1 cellular context compared by ENCODE assay signal in the genomic region with DNA sequence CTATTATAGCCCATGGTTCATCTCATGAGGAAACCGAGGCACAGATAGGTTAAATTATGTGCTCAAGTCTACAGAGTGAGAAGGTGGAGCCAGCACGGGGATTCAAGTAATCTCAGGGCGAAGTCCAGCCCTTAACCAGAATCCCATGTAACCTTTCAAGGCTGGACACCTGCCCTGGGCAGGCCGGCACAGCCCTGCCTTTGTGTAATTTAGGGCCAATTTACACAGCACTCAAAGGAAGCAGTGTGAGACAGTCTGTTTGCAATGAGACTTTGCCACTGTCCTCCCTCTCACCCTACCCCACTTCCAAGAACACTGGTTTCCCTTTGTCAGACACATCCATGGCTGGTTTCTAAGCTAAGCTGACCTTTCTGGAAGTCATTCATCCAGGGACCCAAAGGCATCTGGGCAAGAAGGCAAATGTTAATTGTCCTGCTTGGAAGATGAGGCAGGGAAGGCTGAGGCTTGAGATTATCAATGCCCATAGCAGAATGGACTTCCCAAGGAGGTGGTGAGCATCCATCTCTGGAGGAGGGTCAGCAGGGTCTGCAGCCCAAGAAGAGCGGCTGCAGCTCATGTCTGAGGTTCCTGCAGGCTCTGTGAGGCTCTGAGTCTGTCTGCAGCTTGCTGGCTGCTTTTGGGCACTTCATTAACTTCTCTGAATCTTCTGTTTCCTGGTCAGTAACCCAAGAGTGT.
TF ChIP-seq lines count a peak whose summit lies in the region.

No MANE protein-coding gene starts in this region.

TF ChIP-seq in HepG2, 621 proteins besides CTCF, POLR2A, EP300 and RAD21 (continued from another document and continues in another):
- TF ChIP-seq SKIL (CRISPR knock-in tag; IDR thresholded peaks at IDR 0.05; ENCODE audit: borderline replicate concordance) = peak; percentile 87
- TF ChIP-seq MAFF (IDR thresholded peaks at IDR 0.05; ENCODE audit: low read depth, low read length) = no peak
- peak; percentile 35; the same call in 1 of the 2 replicates for TF ChIP-seq ZBTB38 (CRISPR knock-in tag; IDR thresholded peaks at IDR 0.05)
- TF ChIP-seq ZNF761 (CRISPR knock-in tag; conservative IDR thresholded peaks at IDR 0.05) = 0 out of 2 replicates have a peak, but pooled peaks have one; percentile 37
- peak; percentile 91 for TF ChIP-seq HDAC2 (CRISPR knock-in tag; IDR thresholded peaks at IDR 0.05)
- TF ChIP-seq, protein P1, sequence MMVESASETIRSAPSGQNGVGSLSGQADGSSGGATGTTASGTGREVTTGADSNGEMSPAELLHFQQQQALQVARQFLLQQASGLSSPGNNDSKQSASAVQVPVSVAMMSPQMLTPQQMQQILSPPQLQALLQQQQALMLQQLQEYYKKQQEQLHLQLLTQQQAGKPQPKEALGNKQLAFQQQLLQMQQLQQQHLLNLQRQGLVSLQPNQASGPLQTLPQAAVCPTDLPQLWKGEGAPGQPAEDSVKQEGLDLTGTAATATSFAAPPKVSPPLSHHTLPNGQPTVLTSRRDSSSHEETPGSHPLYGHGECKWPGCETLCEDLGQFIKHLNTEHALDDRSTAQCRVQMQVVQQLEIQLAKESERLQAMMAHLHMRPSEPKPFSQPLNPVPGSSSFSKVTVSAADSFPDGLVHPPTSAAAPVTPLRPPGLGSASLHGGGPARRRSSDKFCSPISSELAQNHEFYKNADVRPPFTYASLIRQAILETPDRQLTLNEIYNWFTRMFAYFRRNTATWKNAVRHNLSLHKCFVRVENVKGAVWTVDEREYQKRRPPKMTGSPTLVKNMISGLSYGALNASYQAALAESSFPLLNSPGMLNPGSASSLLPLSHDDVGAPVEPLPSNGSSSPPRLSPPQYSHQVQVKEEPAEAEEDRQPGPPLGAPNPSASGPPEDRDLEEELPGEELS (CRISPR knock-in tag; IDR thresholded peaks at IDR 0.05) = peak; percentile 67
- TF ChIP-seq ZNF556 (CRISPR knock-in tag; IDR thresholded peaks at IDR 0.05; ENCODE audit: borderline replicate concordance) = peak; percentile 86; the same call in 1 of the 2 replicates
- TF ChIP-seq MED13 (CRISPR knock-in tag; IDR thresholded peaks at IDR 0.05) = peak; percentile 89
- 0 out of 2 replicates have a peak, but pooled peaks have one; percentile 22 for TF ChIP-seq JUN (CRISPR knock-in tag; IDR thresholded peaks at IDR 0.05)
- TF ChIP-seq ZKSCAN8 (CRISPR knock-in tag; IDR thresholded peaks at IDR 0.05; ENCODE audit: borderline replicate concordance) = 0 out of 2 replicates have a peak, but pooled peaks have one; percentile 56
- TF ChIP-seq SPEN (CRISPR knock-in tag; IDR thresholded peaks at IDR 0.05; ENCODE audit: low read depth) = peak; percentile 32; the same call in 1 of the 2 replicates
- no peak for TF ChIP-seq ZNF256 (CRISPR knock-in tag; conservative IDR thresholded peaks at IDR 0.05)
- TF ChIP-seq ZSCAN29 (CRISPR knock-in tag; conservative IDR thresholded peaks at IDR 0.05) = 0 out of 2 replicates have a peak, but pooled peaks have one; percentile 32
- TF ChIP-seq KAT2B (IDR thresholded peaks at IDR 0.05; ENCODE audit: borderline replicate concordance, low read depth, low read length) = no peak
- TF ChIP-seq FOXA3 (CRISPR knock-in tag; IDR thresholded peaks at IDR 0.05) = peak; percentile 84
- TF ChIP-seq, protein P2, sequence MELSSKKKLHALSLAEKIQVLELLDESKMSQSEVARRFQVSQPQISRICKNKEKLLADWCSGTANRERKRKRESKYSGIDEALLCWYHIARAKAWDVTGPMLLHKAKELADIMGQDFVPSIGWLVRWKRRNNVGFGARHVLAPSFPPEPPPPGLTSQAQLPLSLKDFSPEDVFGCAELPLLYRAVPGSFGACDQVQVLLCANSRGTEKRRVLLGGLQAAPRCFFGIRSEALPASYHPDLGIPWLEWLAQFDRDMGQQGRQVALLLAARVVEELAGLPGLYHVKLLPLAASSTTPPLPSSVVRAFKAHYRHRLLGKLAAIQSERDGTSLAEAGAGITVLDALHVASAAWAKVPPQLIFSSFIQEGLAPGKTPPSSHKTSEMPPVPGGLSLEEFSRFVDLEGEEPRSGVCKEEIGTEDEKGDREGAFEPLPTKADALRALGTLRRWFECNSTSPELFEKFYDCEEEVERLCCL (CRISPR knock-in tag; IDR thresholded peaks at IDR 0.05; ENCODE audit: borderline replicate concordance) = no peak
- peak; percentile 45; the same call in 1 of the 2 replicates for TF ChIP-seq TCF7 (IDR thresholded peaks at IDR 0.05; ENCODE audit: low read depth)
- TF ChIP-seq JUND (CRISPR knock-in tag; IDR thresholded peaks at IDR 0.05) = no peak
- no peak; the same call in 1 of the 2 replicates for TF ChIP-seq ATF1 (CRISPR knock-in tag; IDR thresholded peaks at IDR 0.05)
- TF ChIP-seq RARA (CRISPR knock-in tag; IDR thresholded peaks at IDR 0.05) = peak; percentile 87
- TF ChIP-seq DMAP1 (CRISPR knock-in tag; IDR thresholded peaks at IDR 0.05) = peak; percentile 65; the same call in 1 of the 2 replicates
- TF ChIP-seq, protein P3, sequence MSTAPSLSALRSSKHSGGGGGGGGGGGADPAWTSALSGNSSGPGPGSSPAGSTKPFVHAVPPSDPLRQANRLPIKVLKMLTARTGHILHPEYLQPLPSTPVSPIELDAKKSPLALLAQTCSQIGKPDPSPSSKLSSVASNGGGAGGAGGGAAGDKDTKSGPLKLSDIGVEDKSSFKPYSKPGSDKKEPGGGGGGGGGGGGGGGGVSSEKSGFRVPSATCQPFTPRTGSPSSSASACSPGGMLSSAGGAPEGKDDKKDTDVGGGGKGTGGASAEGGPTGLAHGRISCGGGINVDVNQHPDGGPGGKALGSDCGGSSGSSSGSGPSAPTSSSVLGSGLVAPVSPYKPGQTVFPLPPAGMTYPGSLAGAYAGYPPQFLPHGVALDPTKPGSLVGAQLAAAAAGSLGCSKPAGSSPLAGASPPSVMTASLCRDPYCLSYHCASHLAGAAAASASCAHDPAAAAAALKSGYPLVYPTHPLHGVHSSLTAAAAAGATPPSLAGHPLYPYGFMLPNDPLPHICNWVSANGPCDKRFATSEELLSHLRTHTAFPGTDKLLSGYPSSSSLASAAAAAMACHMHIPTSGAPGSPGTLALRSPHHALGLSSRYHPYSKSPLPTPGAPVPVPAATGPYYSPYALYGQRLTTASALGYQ (CRISPR knock-in tag; IDR thresholded peaks at IDR 0.05) = peak; percentile 74; the same call in 1 of the 2 replicates
- no peak for TF ChIP-seq NR1H2 (CRISPR knock-in tag; IDR thresholded peaks at IDR 0.05; ENCODE audit: borderline replicate concordance, low read depth)
- peak; percentile 56 for TF ChIP-seq ASH2L (IDR thresholded peaks at IDR 0.05; ENCODE audit: insufficient read length, low read depth, low read length)
- no peak for TF ChIP-seq MTF2 (CRISPR knock-in tag; IDR thresholded peaks at IDR 0.05; ENCODE audit: borderline replicate concordance)
- TF ChIP-seq HNF4G (IDR thresholded peaks at IDR 0.05; ENCODE audit: borderline replicate concordance, low read depth, low read length) = peak; percentile 86
- peak; percentile 82; the same call in 1 of the 2 replicates for TF ChIP-seq HNF4G (CRISPR knock-in tag; IDR thresholded peaks at IDR 0.05; ENCODE audit: borderline replicate concordance, low read depth)
- TF ChIP-seq PHF21A (CRISPR knock-in tag; IDR thresholded peaks at IDR 0.05) = peak; percentile 79
- TF ChIP-seq PRDM4 (CRISPR knock-in tag; IDR thresholded peaks at IDR 0.05; ENCODE audit: borderline replicate concordance) = no peak
- peak; percentile 90; the same call in 1 of the 2 replicates for TF ChIP-seq ZBTB3 (CRISPR knock-in tag; IDR thresholded peaks at IDR 0.05; ENCODE audit: borderline replicate concordance, low read depth)
- TF ChIP-seq, protein P4, sequence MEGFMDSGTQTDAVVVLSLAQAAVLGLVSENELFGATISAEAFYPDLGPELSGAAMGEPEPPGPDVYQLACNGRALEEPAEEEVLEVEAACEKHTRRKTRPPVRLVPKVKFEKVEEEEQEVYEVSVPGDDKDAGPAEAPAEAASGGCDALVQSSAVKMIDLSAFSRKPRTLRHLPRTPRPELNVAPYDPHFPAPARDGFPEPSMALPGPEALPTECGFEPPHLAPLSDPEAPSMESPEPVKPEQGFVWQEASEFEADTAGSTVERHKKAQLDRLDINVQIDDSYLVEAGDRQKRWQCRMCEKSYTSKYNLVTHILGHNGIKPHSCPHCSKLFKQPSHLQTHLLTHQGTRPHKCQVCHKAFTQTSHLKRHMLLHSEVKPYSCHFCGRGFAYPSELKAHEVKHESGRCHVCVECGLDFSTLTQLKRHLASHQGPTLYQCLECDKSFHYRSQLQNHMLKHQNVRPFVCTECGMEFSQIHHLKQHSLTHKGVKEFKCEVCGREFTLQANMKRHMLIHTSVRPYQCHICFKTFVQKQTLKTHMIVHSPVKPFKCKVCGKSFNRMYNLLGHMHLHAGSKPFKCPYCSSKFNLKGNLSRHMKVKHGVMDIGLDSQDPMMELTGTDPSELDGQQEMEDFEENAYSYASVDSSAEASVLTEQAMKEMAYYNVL (CRISPR knock-in tag; IDR thresholded peaks at IDR 0.05; ENCODE audit: borderline replicate concordance) = peak; percentile 91
- TF ChIP-seq TARDBP (CRISPR knock-in tag; IDR thresholded peaks at IDR 0.05) = 0 out of 2 replicates have a peak, but pooled peaks have one; percentile 38
- no peak for TF ChIP-seq ZNF431 (CRISPR knock-in tag; IDR thresholded peaks at IDR 0.05; ENCODE audit: borderline replicate concordance, low read depth)
- peak; percentile 67; the same call in 1 of the 2 replicates for TF ChIP-seq ZMYM3 (CRISPR knock-in tag; IDR thresholded peaks at IDR 0.05)
- TF ChIP-seq KLF11 (CRISPR knock-in tag; IDR thresholded peaks at IDR 0.05) = no peak
- no peak for TF ChIP-seq TRIM24 (CRISPR knock-in tag; IDR thresholded peaks at IDR 0.05)
- TF ChIP-seq ZNF20 (CRISPR knock-in tag; IDR thresholded peaks at IDR 0.05) = no peak
- TF ChIP-seq, protein P5, sequence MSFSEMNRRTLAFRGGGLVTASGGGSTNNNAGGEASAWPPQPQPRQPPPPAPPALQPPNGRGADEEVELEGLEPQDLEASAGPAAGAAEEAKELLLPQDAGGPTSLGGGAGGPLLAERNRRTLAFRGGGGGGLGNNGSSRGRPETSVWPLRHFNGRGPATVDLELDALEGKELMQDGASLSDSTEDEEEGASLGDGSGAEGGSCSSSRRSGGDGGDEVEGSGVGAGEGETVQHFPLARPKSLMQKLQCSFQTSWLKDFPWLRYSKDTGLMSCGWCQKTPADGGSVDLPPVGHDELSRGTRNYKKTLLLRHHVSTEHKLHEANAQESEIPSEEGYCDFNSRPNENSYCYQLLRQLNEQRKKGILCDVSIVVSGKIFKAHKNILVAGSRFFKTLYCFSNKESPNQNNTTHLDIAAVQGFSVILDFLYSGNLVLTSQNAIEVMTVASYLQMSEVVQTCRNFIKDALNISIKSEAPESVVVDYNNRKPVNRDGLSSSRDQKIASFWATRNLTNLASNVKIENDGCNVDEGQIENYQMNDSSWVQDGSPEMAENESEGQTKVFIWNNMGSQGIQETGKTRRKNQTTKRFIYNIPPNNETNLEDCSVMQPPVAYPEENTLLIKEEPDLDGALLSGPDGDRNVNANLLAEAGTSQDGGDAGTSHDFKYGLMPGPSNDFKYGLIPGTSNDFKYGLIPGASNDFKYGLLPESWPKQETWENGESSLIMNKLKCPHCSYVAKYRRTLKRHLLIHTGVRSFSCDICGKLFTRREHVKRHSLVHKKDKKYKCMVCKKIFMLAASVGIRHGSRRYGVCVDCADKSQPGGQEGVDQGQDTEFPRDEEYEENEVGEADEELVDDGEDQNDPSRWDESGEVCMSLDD (CRISPR knock-in tag; IDR thresholded peaks at IDR 0.05; ENCODE audit: borderline replicate concordance) = no peak
- TF ChIP-seq ZSCAN22 (CRISPR knock-in tag; IDR thresholded peaks at IDR 0.05) = no peak
